11 cellular contexts compared by ENCODE assay signal in genomic region chr17:83196973-83197880, GRCh38.
DNase-seq lines count a peak whose midpoint lies in the region; ATAC-seq lines count a peak whose summit lies in the region.
"Had no signal": no experiment of that assay in that cellular context is flagged by ENCODE, and none has a peak within 500 bp of the region (broad histone marks: within the 10 kb centered on the region; RNA-seq: fewer than 3 reads in every experiment).

No MANE protein-coding gene starts in this region.

- no peaks in the 10 kb centered on the region for H3K36me3 ChIP-seq in subcutaneous abdominal adipose tissue (ENCODE audit: control insufficient read depth in 5 of 5, insufficient read depth in 5 of 5, low read length in 5 of 5)
- H3K36me3 ChIP-seq: stomach had no signal

- peaks cover 17 to 84% (median 74%) of the 10 kb centered on the region in 5 donors for H3K4me1 ChIP-seq in subcutaneous abdominal adipose tissue (ENCODE audit: control insufficient read depth in 5 of 5, insufficient read depth in 5 of 5, low read length in 5 of 5)

- peaks cover 67% of the 10 kb centered on the region for H3K4me1 Mint-ChIP-seq in activated CD8-positive, alpha-beta T cell treated with anti-CD3 and anti-CD28 coated beads, Interleukin-2, amount 10 ng/mL, durations not matched to agents 7 days and 5 days (ENCODE audit: low read depth)

- H3K9ac ChIP-seq in subcutaneous abdominal adipose tissue (ENCODE audit: low read length in 5 of 5), result no peak overlapping the region

- no peaks in the 10 kb centered on the region for H3K27me3 Mint-ChIP-seq in activated CD8-positive, alpha-beta T cell treated with anti-CD3 and anti-CD28 coated beads, Interleukin-2, amount 10 ng/mL, durations not matched to agents 7 days and 5 days (ENCODE audit: low read depth)

- no peaks in the 10 kb centered on the region for H3K27me3 ChIP-seq in subcutaneous abdominal adipose tissue (ENCODE audit: control insufficient read depth in 5 of 5, insufficient read depth in 4 of 5, low read length in 5 of 5)
- H3K27me3 ChIP-seq: stomach had no signal

- CTCF ChIA-PET in activated CD8-positive, alpha-beta T cell treated with anti-CD3 and anti-CD28 coated beads, Interleukin-2, amount 10 ng/mL, durations not matched to agents 7 days and 5 days (lab: Charles Lee), result no interaction called here

- no peaks in the 10 kb centered on the region for H3K9me3 ChIP-seq in subcutaneous abdominal adipose tissue (ENCODE audit: control insufficient read depth in 5 of 5, low read length in 5 of 5)
- H3K9me3 ChIP-seq: stomach had no signal

- peak overlapping the region; percentile 57 for H3K27ac ChIP-seq in subcutaneous abdominal adipose tissue (ENCODE audit: low read depth, low read length)

- POLR2A ChIA-PET in activated CD8-positive, alpha-beta T cell treated with anti-CD3 and anti-CD28 coated beads, Interleukin-2, amount 10 ng/mL, durations not matched to agents 7 days and 5 days (lab: Charles Lee), result interaction anchor here (0.6 kb wide), 1 partner anchor 387 kb away, joined by 3 read pairs; no protein-coding TSS in a partner anchor

- peak overlapping the region; percentile 46 for H3K27ac Mint-ChIP-seq in activated CD8-positive, alpha-beta T cell treated with anti-CD3 and anti-CD28 coated beads, Interleukin-2, amount 10 ng/mL, durations not matched to agents 7 days and 5 days

- H3K9me3 Mint-ChIP-seq in activated CD8-positive, alpha-beta T cell treated with anti-CD3 and anti-CD28 coated beads, Interleukin-2, amount 10 ng/mL, durations not matched to agents 7 days and 5 days (ENCODE audit: insufficient read depth), result no peaks in the 10 kb centered on the region

- intact Hi-C loops in left ventricle myocardium superior (cut with micrococcal nuclease), result no loop called here

- no peak overlapping the region for H3K4me3 Mint-ChIP-seq in activated CD8-positive, alpha-beta T cell treated with anti-CD3 and anti-CD28 coated beads, Interleukin-2, amount 10 ng/mL, durations not matched to agents 7 days and 5 days

- no peak overlapping the region for H3K4me3 ChIP-seq in subcutaneous abdominal adipose tissue (ENCODE audit: low read depth in 1 of 5, low read length in 5 of 5)
- H3K4me3 ChIP-seq: stomach had no signal

- H3K36me3 Mint-ChIP-seq in activated CD8-positive, alpha-beta T cell treated with anti-CD3 and anti-CD28 coated beads, Interleukin-2, amount 10 ng/mL, durations not matched to agents 7 days and 5 days (ENCODE audit: low read depth), result no peaks in the 10 kb centered on the region

- ATAC-seq in activated CD8-positive, alpha-beta T cell treated with anti-CD3 and anti-CD28 coated beads, Interleukin-2, amount 10 ng/mL, durations not matched to agents 7 days and 5 days, result no peak
- ATAC-seq in left ventricle myocardium superior (no peak), HG02763 (IDR thresholded peaks at IDR 0.05; ENCODE audit: unreplicated experiment) (no peak)

- peak; percentile 2 for DNase-seq in activated CD4-positive, alpha-beta T cell treated with anti-CD3 and anti-CD28 coated beads for 48 hours
- DNase-seq in activated CD4-positive, alpha-beta T cell treated with anti-CD3 and anti-CD28 coated beads for 1 hour, result no peak
- no peak for DNase-seq in activated CD8-positive, alpha-beta T cell treated with anti-CD3 and anti-CD28 coated beads, Interleukin-2, amount 10 ng/mL, durations not matched to agents 7 days and 5 days
- peak; percentile 18 for DNase-seq in left ventricle myocardium superior
- DNase-seq in NCI-H748 treated with DMSO at 0.1 percent for 48 hours (lab: John Stamatoyannopoulos, UW), result no peak
- no peak for DNase-seq in ecto neural progenitor cell (ENCODE audit: low spot score)
- DNase-seq: GDM1, NCI-H446 treated with DMSO at 0.1 percent for 48 hours, stomach had no signal

Comparison
In these comparisons a context has a peak if more than half of its experiments do, and no peak if none do; other contexts are left out.
1. DNase-seq: peak in activated CD4-positive, alpha-beta T cell treated with anti-CD3 and anti-CD28 coated beads for 48 hours (single experiment) and left ventricle myocardium superior (single experiment); none in activated CD4-positive, alpha-beta T cell treated with anti-CD3 and anti-CD28 coated beads for 1 hour (single experiment), activated CD8-positive, alpha-beta T cell treated with anti-CD3 and anti-CD28 coated beads, Interleukin-2, amount 10 ng/mL, durations not matched to agents 7 days and 5 days (single experiment), NCI-H748 treated with DMSO at 0.1 percent for 48 hours (single experiment) and ecto neural progenitor cell (single experiment).